In the genomic region with DNA sequence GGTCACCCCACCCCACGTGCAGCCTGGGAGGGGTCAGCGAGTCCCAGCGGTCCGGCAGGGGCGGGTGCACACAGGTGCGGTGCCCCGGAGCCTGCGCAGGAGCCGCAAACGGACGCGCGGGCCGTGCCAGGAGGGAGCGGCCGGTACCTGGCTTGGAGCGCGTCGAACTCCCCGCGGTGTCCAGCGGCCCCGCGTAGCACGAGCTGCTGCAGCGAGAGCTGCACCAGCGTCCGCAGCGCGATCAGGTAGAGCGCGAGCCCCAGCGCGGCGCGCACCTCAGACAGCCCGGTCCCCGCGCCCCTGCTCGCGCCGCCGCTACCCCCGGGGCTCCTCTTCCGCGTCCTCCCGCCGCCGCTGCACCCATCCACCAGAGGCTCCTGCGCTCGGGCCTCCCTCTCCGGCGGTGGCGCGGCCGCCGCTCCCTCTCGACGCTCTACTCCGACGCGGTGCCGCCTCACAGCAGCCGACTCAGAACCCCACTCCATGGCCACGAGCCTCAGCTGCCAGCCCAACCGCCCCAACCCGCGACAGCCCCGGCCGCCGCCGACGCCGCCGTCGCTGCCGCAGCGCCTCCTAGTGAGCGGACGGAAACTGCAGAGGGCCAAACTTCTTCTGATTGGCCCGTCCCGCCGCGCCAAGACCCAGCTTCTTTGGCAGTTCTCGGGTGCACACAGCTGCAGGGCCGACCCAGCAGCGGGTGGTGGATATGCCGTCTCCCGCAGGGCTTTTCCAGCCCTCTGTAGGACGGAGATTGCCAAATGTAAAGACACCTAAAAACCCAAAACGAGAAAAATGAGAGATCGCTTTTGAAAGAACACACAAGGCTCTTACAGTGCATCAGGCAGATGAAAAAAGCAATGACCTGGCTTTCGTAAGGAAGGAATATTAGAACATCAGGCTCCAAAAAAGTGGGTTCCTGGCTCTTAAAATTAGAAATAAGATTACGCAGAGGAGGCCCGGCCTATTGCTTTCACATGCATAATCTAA, we compare ENCODE assay signal across 8 cellular contexts. TPM values are rescaled to one million over a fixed set of nuclear protein-coding genes. Genes with fewer than 3 reads are reported as not detected.
DNase-seq lines count a peak whose midpoint lies in the region; ATAC-seq and TF ChIP-seq lines count a peak whose summit lies in the region.

ERMP1 (minus strand) TSS at position 575 of the 987 bp plus-strand sequence; CDS start at position 485, 90 bp downstream.

- H3K4me1 ChIP-seq in liver (ENCODE audit: control insufficient read depth in 4 of 4, insufficient read depth in 4 of 4, low read length in 3 of 4): peaks cover 0 to 29% (median 16%) of the 10 kb centered on the region in 4 donors

- peaks cover 30% of the 10 kb centered on the region for H3K4me1 Mint-ChIP-seq in CD14-positive monocyte

- H3K27ac ChIP-seq in liver (ENCODE audit: low read depth in 1 of 2, low read length in 2 of 2): peak within 1 kb of the TSS; percentile 52 to 64

- TF ChIP-seq CTCF in CD14-positive monocyte (IDR thresholded peaks at IDR 0.05): peak; percentile 95
- TF ChIP-seq CTCF in liver (IDR thresholded peaks at IDR 0.05; ENCODE audit: low read depth, low read length, missing input control): peak; percentile 80

- H3K4me3 ChIP-seq in liver (ENCODE audit: low read depth in 1 of 3, low read length in 3 of 3): peak within 1 kb of the TSS; percentile 72 to 90 (median 74)

- intact Hi-C loops in CD14-positive monocyte (cut with micrococcal nuclease): loop anchor here in 1 of 2 donors (10.0 kb wide), 1 partner anchor 208 kb away; the partner anchor contains the start of gene RIC1

- H3K27me3 Mint-ChIP-seq in CD14-positive monocyte (ENCODE audit: low read depth in 3 of 3): peaks cover 0 to 5% (median 1%) of the 10 kb centered on the region in 3 donors

- H3K9me3 ChIP-seq in liver (ENCODE audit: control insufficient read depth in 4 of 4, low read length in 3 of 4): no peaks in the 10 kb centered on the region

- H3K27me3 ChIP-seq in liver (ENCODE audit: control insufficient read depth in 4 of 4, insufficient read depth in 4 of 4, low read length in 3 of 4): no peaks in the 10 kb centered on the region

- peak; percentile 76 for DNase-seq in CD14-positive monocyte (ENCODE audit: low spot score)
- DNase-seq in NCI-H526 (lab: John Stamatoyannopoulos, UW): peak; percentile 53 to 91
- peak; percentile 92 for DNase-seq in activated CD4-positive, alpha-beta T cell treated with anti-CD3 and anti-CD28 coated beads, Interleukin-2, amount 50 U/mL, for 1 hour
- peak; percentile 91 for DNase-seq in dermis blood vessel endothelial cell
- DNase-seq in stimulated activated CD4-positive, alpha-beta T cell treated with anti-CD3 and anti-CD28 coated beads, Interleukin-4, amount 100 ng/mL, for 24 hours: peak; percentile 92

- peak within 1 kb of the TSS; percentile 93 to 97 for H3K4me3 Mint-ChIP-seq in CD14-positive monocyte

- ATAC-seq in GM19351 (IDR thresholded peaks at IDR 0.05; ENCODE audit: unreplicated experiment) (peak; percentile 87), HG03520 (IDR thresholded peaks at IDR 0.05; ENCODE audit: unreplicated experiment) (peak; percentile 75)

- H3K27ac Mint-ChIP-seq in CD14-positive monocyte: peak within 1 kb of the TSS in 3 of 7 donors; percentile 63 to 79 (median 73)

- peak; percentile 49 to 74 for TF ChIP-seq RAD21 in liver (IDR thresholded peaks at IDR 0.05)

- 2% methylated on average over 95 of the region's 95 CpGs for WGBS in liver

- peaks cover 4 to 14% (median 10%) of the 10 kb centered on the region in 7 donors for H3K9me3 Mint-ChIP-seq in CD14-positive monocyte

- peaks cover 0 to 2% (median under 1%) of the 10 kb centered on the region in 4 donors for H3K36me3 ChIP-seq in liver (ENCODE audit: control insufficient read depth in 4 of 4, insufficient read depth in 3 of 4, low read depth in 1 of 4, low read length in 3 of 4)

- peak within 1 kb of the TSS; percentile 48 to 55 for H3K9ac ChIP-seq in liver (ENCODE audit: low read depth in 1 of 2, low read length in 2 of 2)

- H3K36me3 Mint-ChIP-seq in CD14-positive monocyte: peaks cover 14 to 15% of the 10 kb centered on the region in 2 donors

TF ChIP-seq in liver, 16 proteins besides CTCF, POLR2A, EP300 and RAD21:
- TF ChIP-seq FOXA1 (IDR thresholded peaks at IDR 0.05) (no peak), SP1 (IDR thresholded peaks at IDR 0.05) (peak; percentile 45), TAF1 (conservative IDR thresholded peaks at IDR 0.05) (peak; percentile 50), RXRA (IDR thresholded peaks at IDR 0.05) (no peak)
TF ChIP-seq in liver: peak in this region for 2.

RNA-seq across cellular contexts. Expression of gene ERMP1, which starts in this region (rescaled TPM):
- polyA plus RNA-seq in CD14-positive monocyte (1 to 10 TPM; 3.6 to 3.7 TPM), liver (1 to 10 TPM; 2.7 to 4.6 TPM)
- total RNA-seq in dermis blood vessel endothelial cell (36.6 and 45.9 TPM in 2 replicates), liver (10 to 100 TPM; 14.7 to 19.5 TPM)

Comparison
In these comparisons a context has a peak if more than half of its experiments do, and no peak if none do; other contexts are left out.
1. Peak in every context shown above with its lines: DNase-seq, ATAC-seq, H3K4me3 ChIP-seq and H3K27ac ChIP-seq.